Comparison of ENCODE assay signal across 21 cellular contexts in the genomic region with DNA sequence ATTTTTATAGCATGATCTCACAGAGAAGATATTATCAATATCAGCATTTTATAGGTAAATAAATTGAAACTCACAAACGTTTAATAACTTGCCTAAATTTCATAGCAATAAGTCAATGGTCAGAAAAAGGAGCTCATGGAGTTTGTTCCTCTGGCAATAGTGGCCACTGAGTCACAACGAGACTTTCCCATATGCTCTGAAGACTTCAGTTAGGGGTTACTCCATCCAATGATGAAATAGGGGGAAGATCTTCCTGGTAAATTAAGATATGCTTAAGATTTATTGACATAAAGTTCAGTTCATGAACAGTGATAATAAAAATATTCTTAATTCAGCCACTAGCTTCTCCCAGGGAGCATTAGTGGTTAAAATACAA. TPM values are rescaled to one million over a fixed set of nuclear protein-coding genes. Genes with fewer than 3 reads are reported as not detected.
"Had no signal": no experiment of that assay in that cellular context is flagged by ENCODE, and none has a peak within 500 bp of the region (broad histone marks: within the 10 kb centered on the region; RNA-seq: fewer than 3 reads in every experiment).

No MANE protein-coding gene starts in this region.

- H3K9me3 Mint-ChIP-seq: type B pancreatic cell had no signal

- H3K36me3 ChIP-seq: esophagus squamous epithelium, heart right ventricle, right lobe of liver, stomach had no signal

- H3K4me3 ChIP-seq: psoas muscle, right lobe of liver, stomach had no signal

- H3K36me3 Mint-ChIP-seq: naive thymus-derived CD4-positive, alpha-beta T cell; type B pancreatic cell had no signal

- H3K9me3 ChIP-seq: esophagus squamous epithelium, right lobe of liver had no signal

- H3K27me3 Mint-ChIP-seq: dendritic cell treated with granulocyte-macrophage colony-stimulating factor and Interleukin-4, amounts not matched to agents 40 ng/mL and 50 ng/mL, for 4 days had no signal

- H3K27ac ChIP-seq: psoas muscle, right lobe of liver, stomach had no signal

- H3K4me1 Mint-ChIP-seq: naive thymus-derived CD4-positive, alpha-beta T cell; nephron progenitor cell had no signal

- H3K27me3 ChIP-seq: esophagus squamous epithelium, heart right ventricle, right lobe of liver, stomach had no signal

- DNase-seq: effector memory CD8-positive, alpha-beta T cell; esophagus squamous epithelium; foreskin melanocyte; heart right ventricle; hypothalamus; kidney glomerular epithelial cell; naive thymus-derived CD4-positive, alpha-beta T cell; nephron progenitor cell; psoas muscle; right lobe of liver; stimulated activated CD4-positive, alpha-beta T cell treated with anti-CD3 and anti-CD28 coated beads, Interleukin-12 subunit alpha, Interleukin-12 subunit beta, amount 100 ng/mL, for 4 hours; stimulated activated naive CD4-positive, alpha-beta T cell; stomach; substantia nigra had no signal

- H3K4me1 ChIP-seq: esophagus squamous epithelium, heart right ventricle, psoas muscle, right lobe of liver, stomach had no signal

- ATAC-seq: effector memory CD8-positive, alpha-beta T cell; naive thymus-derived CD4-positive, alpha-beta T cell; psoas muscle had no signal

- H3K4me3 Mint-ChIP-seq: dendritic cell treated with granulocyte-macrophage colony-stimulating factor and Interleukin-4, amounts not matched to agents 40 ng/mL and 50 ng/mL, for 4 days; effector memory CD8-positive, alpha-beta T cell; naive thymus-derived CD4-positive, alpha-beta T cell; nephron progenitor cell; type B pancreatic cell had no signal

- H3K27ac Mint-ChIP-seq: dendritic cell treated with granulocyte-macrophage colony-stimulating factor and Interleukin-4, amounts not matched to agents 40 ng/mL and 50 ng/mL, for 4 days; effector memory CD8-positive, alpha-beta T cell; naive thymus-derived CD4-positive, alpha-beta T cell; nephron progenitor cell; type B pancreatic cell had no signal

RNA-seq across cellular contexts. Expression of gene HTR4, which starts 43.5 kb away (rescaled TPM):
- total RNA-seq: epithelial cell of proximal tubule; lung microvascular endothelial cell; mononuclear cell; naive thymus-derived CD4-positive, alpha-beta T cell; omental fat pad; skeletal muscle tissue had no signal
- polyA plus RNA-seq: naive thymus-derived CD4-positive, alpha-beta T cell; stomach had no signal
